ENCODE assay signal across 32 cellular contexts in genomic region chr5:73242741-73243140, GRCh38.
"Had no signal": no experiment of that assay in that cellular context is flagged by ENCODE, and none has a peak within 500 bp of the region (broad histone marks: within the 10 kb centered on the region; RNA-seq: fewer than 3 reads in every experiment).

No MANE protein-coding gene starts in this region.

- H3K36me3 ChIP-seq: adrenal gland had no signal

- DNase-seq: activated B cell treated with CpG ODN at 0.5 μM for 24 hours; activated CD4-positive, alpha-beta memory T cell treated with anti-CD3 and anti-CD28 coated beads for 36 hours; activated CD4-positive, alpha-beta T cell treated with anti-CD3 and anti-CD28 coated beads for 4 hours; activated CD4-positive, alpha-beta T cell treated with anti-CD3 and anti-CD28 coated beads, Interleukin-2, amount 50 U/mL, for 1 hour; activated CD4-positive, CD25-positive, alpha-beta regulatory T cell treated with anti-CD3 and anti-CD28 coated beads, Interleukin-2, amount 50 U/mL, for 72 hours; activated CD8-positive, alpha-beta memory T cell treated with anti-CD3 and anti-CD28 coated beads, Interleukin-2, amount 50 U/mL, for 4 hours; activated gamma-delta T cell treated with Interleukin-2 at 50 U/mL for 16 hours; activated naive CD4-positive, alpha-beta T cell treated with anti-CD3 and anti-CD28 coated beads for 36 hours; activated T-cell treated with anti-CD3 and anti-CD28 coated beads for 4 hours; activated T-cell treated with anti-CD3 and anti-CD28 coated beads, Interleukin-2, amount 50 U/mL, for 4 hours; adrenal gland; body of pancreas; central memory CD4-positive, alpha-beta T cell; Kasumi-1; KG1; NCI-H1092 treated with DMSO at 0.1 percent for 48 hours; NCI-H1417; NCI-H146; NCI-H187; NCI-H2029 treated with DMSO at 0.1 percent for 48 hours; NCI-H2107; NCI-H2171; NCI-H510A; NCI-H526; NCI-H748 treated with DMSO at 0.1 percent for 48 hours; NK-92 treated with Interleukin-12 subunit alpha and Interleukin-12 subunit beta, amount 100 ng/mL, for 24 hours; T-helper 1 cell; T-helper 2 cell; T-helper 9 cell had no signal

- H3K4me3 ChIP-seq: adrenal gland, body of pancreas had no signal

- H3K27me3 ChIP-seq: body of pancreas had no signal

- H3K9me3 ChIP-seq: body of pancreas had no signal

- ATAC-seq: activated naive CD4-positive, alpha-beta T cell treated with anti-CD3 and anti-CD28 coated beads, Interleukin-2, amount 50 U/mL, for 72 hours; activated T-cell treated with anti-CD3 and anti-CD28 coated beads, Interleukin-2, amount 50 U/mL, for 4 hours; body of pancreas; Right ventricle myocardium inferior had no signal

- H3K27ac ChIP-seq: adrenal gland, body of pancreas, VCaP had no signal

- H3K4me1 ChIP-seq: adrenal gland, body of pancreas had no signal
